In the genomic region with DNA sequence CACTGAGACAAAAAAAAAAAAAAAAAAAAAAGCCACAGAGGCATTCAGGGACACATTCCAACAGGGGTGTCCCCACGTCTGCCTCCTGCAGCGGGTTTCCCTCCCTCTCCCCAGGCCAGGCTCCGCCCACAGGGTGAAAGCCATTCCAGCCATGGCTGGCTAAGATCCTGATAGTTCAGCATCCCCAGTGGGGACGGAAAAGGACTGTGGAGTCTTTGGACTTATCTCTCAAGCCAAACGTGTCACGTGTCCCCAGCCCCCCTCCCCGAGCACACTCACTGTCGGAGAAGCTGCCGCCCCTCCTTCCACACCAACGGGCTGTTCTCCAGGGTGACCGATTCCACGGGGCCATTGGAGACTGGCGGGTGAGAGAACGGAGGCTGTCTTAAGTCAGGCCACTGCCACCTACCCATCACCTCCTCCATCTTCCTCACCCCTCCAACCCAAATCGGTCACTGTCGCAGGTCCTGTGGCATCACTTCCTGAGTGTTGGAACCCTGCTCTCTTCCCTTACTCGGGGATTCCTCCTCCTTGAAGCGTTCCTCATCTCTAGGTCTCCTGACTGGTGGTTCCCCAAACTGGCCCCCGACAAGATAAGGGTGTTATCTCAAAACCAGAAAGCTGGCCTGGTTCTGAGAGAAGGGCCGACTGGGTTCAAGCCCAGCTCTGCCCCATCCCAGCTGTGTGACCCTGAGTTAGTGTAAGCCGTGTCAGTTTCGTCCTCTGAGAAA, we compare ENCODE assay signal across 16 cellular contexts. TPM values are rescaled to one million over a fixed set of nuclear protein-coding genes. Genes with fewer than 3 reads are reported as not detected.
DNase-seq lines count a peak whose midpoint lies in the region; ATAC-seq and TF ChIP-seq lines count a peak whose summit lies in the region.
"Had no signal": no experiment of that assay in that cellular context is flagged by ENCODE, and none has a peak within 500 bp of the region (broad histone marks: within the 10 kb centered on the region; RNA-seq: fewer than 3 reads in every experiment).

No MANE protein-coding gene starts in this region.

- intact Hi-C loops in heart right ventricle (cut with DNase I): no loop called here

- H4K20me1 ChIP-seq in DND-41 (ENCODE audit: insufficient read depth, low read length): peaks cover 77% of the 10 kb centered on the region

- no peak overlapping the region for H2BK120ac ChIP-seq in trophoblast cell (ENCODE audit: insufficient read depth, low read length, poor library complexity)

- H3K27ac ChIP-seq in DND-41 (ENCODE audit: low read length): no peak overlapping the region
- H3K27ac ChIP-seq in VCaP: peak overlapping the region; percentile 57
- H3K27ac ChIP-seq in heart right ventricle: peak overlapping the region in 8 of 10 donors; percentile 10 to 77 (median 29)
- no peak overlapping the region for H3K27ac ChIP-seq in trophoblast cell (ENCODE audit: low read depth, low read length)

- no peak overlapping the region for H3K23ac ChIP-seq in trophoblast cell (ENCODE audit: low read length)

- H4K8ac ChIP-seq in trophoblast cell (ENCODE audit: low read depth, low read length): no peak overlapping the region

- H3K9ac ChIP-seq in DND-41 (ENCODE audit: low read depth, low read length) (no peak overlapping the region), trophoblast cell (ENCODE audit: low read length) (no peak overlapping the region)

- no peak overlapping the region for H3K14ac ChIP-seq in trophoblast cell (ENCODE audit: low read length)

- H2BK5ac ChIP-seq in trophoblast cell (ENCODE audit: low read depth, low read length, poor library complexity): no peak overlapping the region

- H4K12ac ChIP-seq in trophoblast cell (ENCODE audit: low read depth, low read length): no peak overlapping the region

- DNase-seq in DND-41 (no peak), heart right ventricle (peak; percentile 70 to 76), trophoblast cell (no peak), glomerular visceral epithelial cell (ENCODE audit: extremely low spot score) (no peak), DMS153 treated with DMSO at 0.1 percent for 48 hours (lab: John Stamatoyannopoulos, UW; ENCODE audit: unreplicated experiment) (no peak)
- DNase-seq in activated T-cell treated with anti-CD3 and anti-CD28 coated beads, Interleukin-2, amount 50 U/mL, for 4 hours: no peak
- DNase-seq in activated CD4-positive, alpha-beta T cell treated with anti-CD3 and anti-CD28 coated beads, Interleukin-2, amount 50 U/mL, for 1 hour: no peak
- DNase-seq: DMS 273 treated with DMSO at 0.1 percent for 48 hours; HCEC 1CT; Kasumi-1; NCI-H146; NCI-H446 treated with DMSO at 0.1 percent for 48 hours; stimulated activated naive CD4-positive, alpha-beta T cell had no signal

- no peak overlapping the region for H3K4me3 ChIP-seq in DND-41 (ENCODE audit: low read depth in 1 of 2, low read length in 2 of 2)
- no peak overlapping the region for H3K4me3 ChIP-seq in heart right ventricle
- H3K4me3 ChIP-seq in trophoblast cell (ENCODE audit: low read depth, low read length): peak overlapping the region; percentile 53

- peaks cover 89% of the 10 kb centered on the region for H3K79me2 ChIP-seq in DND-41 (ENCODE audit: insufficient read depth, low read length)
- H3K79me2 ChIP-seq in trophoblast cell (ENCODE audit: control insufficient read depth, insufficient read depth, low read length, poor library complexity): peaks cover 16% of the 10 kb centered on the region

- H3K27me3 ChIP-seq in DND-41 (ENCODE audit: insufficient read depth, low read length, poor library complexity): no peaks in the 10 kb centered on the region
- no peaks in the 10 kb centered on the region for H3K27me3 ChIP-seq in heart right ventricle
- no peaks in the 10 kb centered on the region for H3K27me3 ChIP-seq in trophoblast cell (ENCODE audit: insufficient read depth, low read length)

- H3K4me1 Mint-ChIP-seq in activated T-cell treated with anti-CD3 and anti-CD28 coated beads, Interleukin-2, amount 50 U/mL, for 4 hours (ENCODE audit: low read depth): peaks cover 23% of the 10 kb centered on the region

- H3K9me3 ChIP-seq in DND-41 (ENCODE audit: insufficient read depth, low read length, severe bottlenecking) (no peaks in the 10 kb centered on the region), heart right ventricle (no peaks in the 10 kb centered on the region), trophoblast cell (ENCODE audit: insufficient read depth, low read depth, low read length) (peaks cover 2% of the 10 kb centered on the region)

- peaks cover 26% of the 10 kb centered on the region for H3K36me3 Mint-ChIP-seq in activated T-cell treated with anti-CD3 and anti-CD28 coated beads, Interleukin-2, amount 50 U/mL, for 4 hours (ENCODE audit: insufficient read depth)
- H3K36me3 Mint-ChIP-seq: activated naive CD4-positive, alpha-beta T cell treated with anti-CD3 and anti-CD28 coated beads, Interleukin-2, amount 50 U/mL, for 72 hours had no signal

- H3K18ac ChIP-seq in trophoblast cell (ENCODE audit: low read length): no peak overlapping the region

- TF ChIP-seq CTCF in DND-41 (IDR thresholded peaks at IDR 0.05; ENCODE audit: borderline replicate concordance, extremely low read depth, low read length, poor library complexity, severe bottlenecking): no peak
- no peak for TF ChIP-seq CTCF in VCaP (conservative IDR thresholded peaks at IDR 0.05)
- TF ChIP-seq CTCF in heart right ventricle (IDR thresholded peaks at IDR 0.05): no peak

- no peaks in the 10 kb centered on the region for H3K9me3 Mint-ChIP-seq in activated T-cell treated with anti-CD3 and anti-CD28 coated beads, Interleukin-2, amount 50 U/mL, for 4 hours
- H3K9me3 Mint-ChIP-seq: activated naive CD4-positive, alpha-beta T cell treated with anti-CD3 and anti-CD28 coated beads, Interleukin-2, amount 50 U/mL, for 72 hours; neural crest cell had no signal

- no peak overlapping the region for H3K4me3 Mint-ChIP-seq in activated T-cell treated with anti-CD3 and anti-CD28 coated beads, Interleukin-2, amount 50 U/mL, for 4 hours
- H3K4me3 Mint-ChIP-seq: neural crest cell had no signal

- no peaks in the 10 kb centered on the region for H3K79me1 ChIP-seq in trophoblast cell (ENCODE audit: low read length)

- no peak overlapping the region for H3K4ac ChIP-seq in trophoblast cell (ENCODE audit: low read depth, low read length)

- ATAC-seq in DND-41 (ENCODE audit: insufficient read depth, low read depth) (peak; percentile 36; the same call in 1 of the 3 replicates), heart right ventricle (peak in 6 of 8 donors; percentile 30 to 71 (median 46))
- ATAC-seq in activated T-cell treated with anti-CD3 and anti-CD28 coated beads, Interleukin-2, amount 50 U/mL, for 4 hours: no peak
- ATAC-seq: activated naive CD4-positive, alpha-beta T cell treated with anti-CD3 and anti-CD28 coated beads, Interleukin-2, amount 50 U/mL, for 72 hours had no signal

- H3K4me1 ChIP-seq in DND-41 (ENCODE audit: insufficient read depth, low read length) (0 out of 2 replicates have a peak, but pooled peaks cover 4% of the 10 kb centered on the region), heart right ventricle (peaks cover 31 to 99% (median 60%) of the 10 kb centered on the region in 9 donors), trophoblast cell (ENCODE audit: control insufficient read depth in 1 of 2, insufficient read depth in 2 of 2, low read length in 2 of 2) (peaks cover 4 to 6% of the 10 kb centered on the region in 2 experiments)

- 24 to 26% methylated on average over 22 of the region's 22 CpGs for WGBS in heart right ventricle, 2 donors
- no CpG with 5 or more reads among the region's 22 CpGs for WGBS in trophoblast cell (ENCODE audit: extremely low coverage, insufficient coverage, insufficient read length)

- H4K91ac ChIP-seq in trophoblast cell (ENCODE audit: low read depth, low read length): no peak overlapping the region

- H2AFZ ChIP-seq in DND-41 (ENCODE audit: low read depth, low read length) (no peak overlapping the region), trophoblast cell (ENCODE audit: insufficient read depth, low read length, poor library complexity) (no peak overlapping the region)

- H3K4me2 ChIP-seq in DND-41 (ENCODE audit: insufficient read depth, low read length) (no peak overlapping the region), trophoblast cell (ENCODE audit: low read length) (no peak overlapping the region)

- H2BK12ac ChIP-seq in trophoblast cell (ENCODE audit: low read length): no peak overlapping the region

- H3K36me3 ChIP-seq in DND-41 (ENCODE audit: insufficient read depth, low read length): peaks cover 87% of the 10 kb centered on the region
- peaks cover 0 to 83% (median 33%) of the 10 kb centered on the region in 9 donors for H3K36me3 ChIP-seq in heart right ventricle
- peaks cover 57 to 64% of the 10 kb centered on the region in 2 experiments for H3K36me3 ChIP-seq in trophoblast cell (ENCODE audit: control insufficient read depth in 1 of 2, insufficient read depth in 2 of 2, low read length in 2 of 2)

- no peaks in the 10 kb centered on the region for H3K27me3 Mint-ChIP-seq in activated T-cell treated with anti-CD3 and anti-CD28 coated beads, Interleukin-2, amount 50 U/mL, for 4 hours (ENCODE audit: low read depth)

- no peak overlapping the region for H2AK5ac ChIP-seq in trophoblast cell (ENCODE audit: low read length)

RNA-seq across cellular contexts. Expression of a gene that starts 9.1 kb away (rescaled TPM):
- total RNA-seq in heart right ventricle: 10 to 100 TPM; 14.6 to 22.8 (median 19.7) TPM
- 10 to 100 TPM; 13.0 to 20.3 TPM for polyA plus RNA-seq in heart right ventricle
- polyA plus RNA-seq in trophoblast cell (2013): 20.5 TPM in 2 replicates
- total RNA-seq in activated T-cell treated with anti-CD3 and anti-CD28 coated beads, Interleukin-2, amount 50 U/mL, for 4 hours: 10 to 100 TPM; 26.0 to 31.2 (median 28.9) TPM

RNA-seq across cellular contexts. Expression of a gene that starts 9.5 kb away (rescaled TPM):
- 10 to 100 TPM; 43.3 to 56.1 (median 50.0) TPM for total RNA-seq in heart right ventricle
- polyA plus RNA-seq in heart right ventricle: 10 to 100 TPM; 50.4 to 63.3 TPM
- polyA plus RNA-seq in trophoblast cell (2013): 65.1 and 66.3 TPM in 2 replicates
- 10 to 100 TPM; 91.3 to 98.0 (median 96.7) TPM for total RNA-seq in activated T-cell treated with anti-CD3 and anti-CD28 coated beads, Interleukin-2, amount 50 U/mL, for 4 hours

RNA-seq across cellular contexts. Expression of a gene that starts 19.8 kb away (rescaled TPM):
- total RNA-seq in heart right ventricle: 10 to 100 TPM; 11.7 to 22.7 (median 12.4) TPM
- polyA plus RNA-seq in heart right ventricle: 10 to 100 TPM; 15.9 to 19.5 TPM
- polyA plus RNA-seq in trophoblast cell (2013): 69.9 and 71.7 TPM in 2 replicates
- 10 to 100 TPM; 45.3 to 59.8 (median 58.1) TPM for total RNA-seq in activated T-cell treated with anti-CD3 and anti-CD28 coated beads, Interleukin-2, amount 50 U/mL, for 4 hours

RNA-seq across cellular contexts. Expression of a gene that starts 51.7 kb away (rescaled TPM):
- 10 to 100 TPM in 2 of 10 donors, 1 to 10 TPM in 8; 3.2 to 17.7 (median 5.3) TPM for total RNA-seq in heart right ventricle
- 10 to 100 TPM in 1 of 2 donors, 1 to 10 TPM in 1; 6.3 to 30.5 TPM for polyA plus RNA-seq in heart right ventricle
- 134 and 139 TPM in 2 replicates for polyA plus RNA-seq in trophoblast cell (2013)
- 100 to 1,000 TPM; 349 to 439 (median 369) TPM for total RNA-seq in activated T-cell treated with anti-CD3 and anti-CD28 coated beads, Interleukin-2, amount 50 U/mL, for 4 hours

Comparison
In these comparisons a context has a peak if more than half of its experiments do, and no peak if none do; other contexts are left out.
1. ATAC-seq: peak in DND-41 (single experiment) and heart right ventricle (6 of 8); none in activated T-cell treated with anti-CD3 and anti-CD28 coated beads, Interleukin-2, amount 50 U/mL, for 4 hours (0 of 2).
2. DNase-seq: peak in heart right ventricle (2 of 2); none in DND-41 (single experiment), trophoblast cell (0 of 2), activated T-cell treated with anti-CD3 and anti-CD28 coated beads, Interleukin-2, amount 50 U/mL, for 4 hours (single experiment), glomerular visceral epithelial cell (single experiment), DMS153 treated with DMSO at 0.1 percent for 48 hours (single experiment) and activated CD4-positive, alpha-beta T cell treated with anti-CD3 and anti-CD28 coated beads, Interleukin-2, amount 50 U/mL, for 1 hour (single experiment).
3. H3K27ac ChIP-seq: peak in VCaP (single experiment) and heart right ventricle (8 of 10); none in DND-41 (single experiment) and trophoblast cell (single experiment).